8 cellular contexts compared by ENCODE assay signal in the genomic region with DNA sequence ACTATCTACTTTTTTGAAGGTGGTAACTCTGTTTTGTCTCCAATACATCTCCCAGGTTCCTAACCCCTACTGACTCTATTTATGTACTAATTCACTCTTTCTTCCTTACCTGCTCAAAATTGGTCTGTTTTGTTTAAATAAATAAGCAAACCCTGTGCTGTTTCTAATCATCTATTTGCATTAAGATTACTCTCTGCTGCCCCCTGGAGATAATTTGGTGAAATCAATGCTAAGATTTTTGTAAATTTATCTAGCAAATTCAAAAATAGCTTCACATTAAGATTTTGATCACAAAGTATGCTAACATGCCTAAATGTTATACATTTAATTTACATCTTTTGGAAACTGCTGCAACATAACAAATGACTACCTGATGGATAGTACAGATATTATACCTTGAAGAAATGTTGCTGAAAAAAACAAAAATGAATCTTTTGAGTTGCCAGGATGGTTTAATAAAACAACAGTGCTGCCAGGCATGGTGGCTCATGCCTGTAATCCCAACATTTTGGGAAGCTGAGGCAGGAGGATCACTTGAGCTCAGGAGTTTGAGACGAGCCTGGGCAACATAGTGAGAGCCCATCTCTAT. TPM values are rescaled to one million over a fixed set of nuclear protein-coding genes. Genes with fewer than 3 reads are reported as not detected.
DNase-seq lines count a peak whose midpoint lies in the region; ATAC-seq and TF ChIP-seq lines count a peak whose summit lies in the region.

No MANE protein-coding gene starts in this region.

- no peak overlapping the region for H2BK15ac ChIP-seq in mesendoderm (replicated peaks; ENCODE audit: low read depth)

- no peaks in the 10 kb centered on the region for H3K79me1 ChIP-seq in mesendoderm (ENCODE audit: low read length)

- WGBS in heart left ventricle, 4 donors, result 70 to 84% (median 82%) methylated on average over 1 of the region's 1 CpG
- no CpG with 5 or more reads among the region's 1 CpG for WGBS in mesendoderm (ENCODE audit: extremely low coverage, insufficient coverage, low lambda C conversion rate)
- WGBS in aorta, 2 donors, result 57 to 73% methylated on average over 1 of the region's 1 CpG

- no peak overlapping the region for H3K18ac ChIP-seq in mesendoderm (ENCODE audit: low read length)

- ATAC-seq in heart left ventricle (no peak), left ventricle myocardium superior (no peak), aorta (ENCODE audit: low FRiP score) (no peak), HG03432 (IDR thresholded peaks at IDR 0.05; ENCODE audit: unreplicated experiment) (no peak)
- no peak for ATAC-seq in activated T-cell treated with anti-CD3 and anti-CD28 coated beads, Interleukin-2, amount 50 U/mL, for 4 hours

- H3K4me3 ChIP-seq in heart left ventricle (no peak overlapping the region), cardiac fibroblast (replicated peaks in 1 of 2; ENCODE audit: low read depth in 2 of 2, low read length in 2 of 2) (no peak overlapping the region), mesendoderm (ENCODE audit: low read length) (no peak overlapping the region), aorta (ENCODE audit: low read length in 2 of 2) (no peak overlapping the region)

- H3K36me3 Mint-ChIP-seq in activated T-cell treated with anti-CD3 and anti-CD28 coated beads, Interleukin-2, amount 50 U/mL, for 4 hours (ENCODE audit: insufficient read depth), result no peaks in the 10 kb centered on the region

- no peak overlapping the region for H2AK5ac ChIP-seq in mesendoderm (ENCODE audit: low read length)

- H3K9me3 Mint-ChIP-seq in activated T-cell treated with anti-CD3 and anti-CD28 coated beads, Interleukin-2, amount 50 U/mL, for 4 hours, result no peaks in the 10 kb centered on the region

- H2BK5ac ChIP-seq in mesendoderm (ENCODE audit: low read length), result no peak overlapping the region

- peaks cover 67% of the 10 kb centered on the region for H3K4me1 Mint-ChIP-seq in activated T-cell treated with anti-CD3 and anti-CD28 coated beads, Interleukin-2, amount 50 U/mL, for 4 hours (ENCODE audit: low read depth)

- no peak overlapping the region for H3K56ac ChIP-seq in mesendoderm (ENCODE audit: low read length)

- intact Hi-C loops in heart left ventricle (cut with DNase I) (loop anchor here (1.0 to 10.0 kb wide), 10 partner anchors 165 to 397 kb away; partner anchors contain the start of gene CCDC80 (in 3 of the 10)), left ventricle myocardium superior (cut with micrococcal nuclease) (loop anchor here (5.0 kb wide), 2 partner anchors 337 to 397 kb away; partner anchors contain the start of gene CCDC80), aorta (cut with DNase I) (loop anchor here (2.0 to 5.0 kb wide), 3 partner anchors 242 to 397 kb away; no protein-coding TSS in a partner anchor)

- H3K9me3 ChIP-seq in heart left ventricle (no peaks in the 10 kb centered on the region), aorta (ENCODE audit: control insufficient read depth, low read length) (no peaks in the 10 kb centered on the region)

- DNase-seq in heart left ventricle (no peak), left ventricle myocardium superior (no peak), NCI-H1694 (lab: John Stamatoyannopoulos, UW) (peak; percentile 6), cardiac fibroblast (ENCODE audit: low read depth in 2 of 2) (peak; percentile 59 to 60), mesendoderm (peak; percentile 40), aorta (no peak)
- no peak for DNase-seq in activated T-cell treated with anti-CD3 and anti-CD28 coated beads, Interleukin-2, amount 50 U/mL, for 4 hours

- no peaks in the 10 kb centered on the region for H3K36me3 ChIP-seq in heart left ventricle
- H3K36me3 ChIP-seq in mesendoderm (ENCODE audit: control insufficient read depth, insufficient read depth, low read length), result no peaks in the 10 kb centered on the region
- no peaks in the 10 kb centered on the region for H3K36me3 ChIP-seq in aorta (ENCODE audit: control insufficient read depth in 1 of 2, insufficient read depth in 2 of 2, low read length in 1 of 2)

- H2BK120ac ChIP-seq in mesendoderm (ENCODE audit: low read depth, low read length), result no peak overlapping the region

- H3K23ac ChIP-seq in mesendoderm (ENCODE audit: low read length), result no peak overlapping the region

- no peaks in the 10 kb centered on the region for H3K79me2 ChIP-seq in mesendoderm (ENCODE audit: control insufficient read depth, insufficient read depth, low read length)

- no peak overlapping the region for H3K4me2 ChIP-seq in mesendoderm (ENCODE audit: low read length)

- H3K27ac ChIP-seq in heart left ventricle, result no peak overlapping the region
- H3K27ac ChIP-seq in mesendoderm (ENCODE audit: low read depth, low read length), result no peak overlapping the region
- no peak overlapping the region for H3K27ac ChIP-seq in aorta (ENCODE audit: low read depth in 1 of 2, low read length in 2 of 2)

- H4K8ac ChIP-seq in mesendoderm (ENCODE audit: low read depth, low read length), result no peak overlapping the region

- no peak overlapping the region for H3K4me3 Mint-ChIP-seq in activated T-cell treated with anti-CD3 and anti-CD28 coated beads, Interleukin-2, amount 50 U/mL, for 4 hours

- no peak overlapping the region for H3K4ac ChIP-seq in mesendoderm (ENCODE audit: low read depth, low read length)

- H3K4me1 ChIP-seq in heart left ventricle (peaks cover 0 to 28% (median 0%) of the 10 kb centered on the region in 12 donors), mesendoderm (ENCODE audit: control insufficient read depth, low read depth, low read length) (no peaks in the 10 kb centered on the region), aorta (ENCODE audit: control insufficient read depth in 1 of 2, insufficient read depth in 2 of 2, low read length in 2 of 2) (no peaks in the 10 kb centered on the region)

- TF ChIP-seq POLR2A in heart left ventricle (IDR thresholded peaks at IDR 0.05), result no peak

- H3K27me3 Mint-ChIP-seq in activated T-cell treated with anti-CD3 and anti-CD28 coated beads, Interleukin-2, amount 50 U/mL, for 4 hours (ENCODE audit: low read depth), result no peaks in the 10 kb centered on the region

- no peak overlapping the region for H3K9ac ChIP-seq in mesendoderm (ENCODE audit: low read length)

- no peaks in the 10 kb centered on the region for H3K27me3 ChIP-seq in heart left ventricle
- H3K27me3 ChIP-seq in mesendoderm (ENCODE audit: insufficient read depth, low read length, poor library complexity), result no peaks in the 10 kb centered on the region
- H3K27me3 ChIP-seq in aorta (ENCODE audit: control insufficient read depth in 1 of 2, insufficient read depth in 2 of 2, low read length in 1 of 2), result no peaks in the 10 kb centered on the region

- TF ChIP-seq CTCF in heart left ventricle (IDR thresholded peaks at IDR 0.05) (peak; percentile 66 to 82 (median 73)), cardiac fibroblast (IDR thresholded peaks at IDR 0.05; ENCODE audit: low read depth, low read length) (peak; percentile 48)

- no peak overlapping the region for H4K5ac ChIP-seq in mesendoderm (ENCODE audit: low read length)

RNA-seq across cellular contexts. Expression of gene CD200R1, which starts 4.4 kb away (rescaled TPM):
- total RNA-seq in heart left ventricle (1 to 10 TPM in 3 of 9 donors, under 1 TPM in 6; 0.23 to 4.6 (median 0.70) TPM), left ventricle myocardium superior (0.87 TPM), aorta (1 to 10 TPM; 3.0 to 6.5 TPM)
- polyA plus RNA-seq in heart left ventricle (under 1 TPM; 0.08 to 0.19 TPM), aorta (under 1 TPM; 0.18 to 0.50 TPM)
- polyA plus RNA-seq in mesendoderm (2013, experiment 1 of 2), result 0.07 TPM
- polyA plus RNA-seq in mesendoderm (2013, experiment 2 of 2), result 0.07 TPM
- total RNA-seq in activated T-cell treated with anti-CD3 and anti-CD28 coated beads, Interleukin-2, amount 50 U/mL, for 4 hours, result 1 to 10 TPM; 1.1 to 2.3 (median 1.2) TPM

RNA-seq across cellular contexts. Expression of gene GTPBP8, which starts 11.4 kb away (rescaled TPM):
- total RNA-seq in heart left ventricle (10 to 100 TPM; 17.3 to 52.2 (median 24.6) TPM), left ventricle myocardium superior (34.6 TPM), aorta (10 to 100 TPM; 14.2 to 15.5 TPM)
- polyA plus RNA-seq in heart left ventricle (10 to 100 TPM in 1 of 2 donors, 1 to 10 TPM in 1; 9.8 to 24.3 TPM), aorta (10 to 100 TPM; 14.1 to 14.3 TPM)
- 51.0 TPM for polyA plus RNA-seq in mesendoderm (2013, experiment 1 of 2)
- 50.7 TPM for polyA plus RNA-seq in mesendoderm (2013, experiment 2 of 2)
- 10 to 100 TPM; 28.1 to 28.4 (median 28.1) TPM for total RNA-seq in activated T-cell treated with anti-CD3 and anti-CD28 coated beads, Interleukin-2, amount 50 U/mL, for 4 hours

Comparison
In these comparisons a context has a peak if more than half of its experiments do, and no peak if none do; other contexts are left out.
1. DNase-seq: peak in NCI-H1694 (single experiment), cardiac fibroblast (2 of 2) and mesendoderm (single experiment); none in heart left ventricle (0 of 5), left ventricle myocardium superior (single experiment), aorta (0 of 2) and activated T-cell treated with anti-CD3 and anti-CD28 coated beads, Interleukin-2, amount 50 U/mL, for 4 hours (single experiment).